Comparison of ENCODE assay signal across 5 cellular contexts in genomic region chr6:91018586-91018985, GRCh38.
"Had no signal": no experiment of that assay in that cellular context is flagged by ENCODE, and none has a peak within 500 bp of the region (broad histone marks: within the 10 kb centered on the region; RNA-seq: fewer than 3 reads in every experiment).

No MANE protein-coding gene starts in this region.

- DNase-seq: IMR-90, KBM-7, KG1 had no signal

- H3K27ac ChIP-seq: HL-60 had no signal

- H3K4me3 ChIP-seq: K562 had no signal
